ENCODE assay signal across 16 cellular contexts in genomic region chr4:453267-453666, GRCh38. TPM values are rescaled to one million over a fixed set of nuclear protein-coding genes. Genes with fewer than 3 reads are reported as not detected.
DNase-seq lines count a peak whose midpoint lies in the region; TF ChIP-seq lines count a peak whose summit lies in the region.
"Had no signal": no experiment of that assay in that cellular context is flagged by ENCODE, and none has a peak within 500 bp of the region (broad histone marks: within the 10 kb centered on the region; RNA-seq: fewer than 3 reads in every experiment).

No MANE protein-coding gene starts in this region.

- DNase-seq in endodermal cell = no peak
- DNase-seq in progenitor cell of endocrine pancreas (ENCODE audit: low spot score, unreplicated experiment) = no peak
- no peak for DNase-seq in testis
- DNase-seq in NCI-H2081 (lab: John Stamatoyannopoulos, UW) = no peak
- no peak for DNase-seq in NCI-H2107 treated with DMSO at 0.1 percent for 48 hours (lab: John Stamatoyannopoulos, UW; ENCODE audit: unreplicated experiment)
- DNase-seq in hypothalamus (lab: John Stamatoyannopoulos, UW) = no peak
- DNase-seq: 8988T, DMS153, DMS79, GDM1, HCEC 1CT, HFFc6 had no signal

- H3K4me2 ChIP-seq in BLaER1 = no peak overlapping the region
- H3K4me2 ChIP-seq: BLaER1 treated with 17β-estradiol and CSF1 and Interleukin-3, amounts not matched to agents 10 nM and 100 nM; GM23338 had no signal

- H3K4me3 Mint-ChIP-seq in endodermal cell (no peak overlapping the region), progenitor cell of endocrine pancreas (ENCODE audit: low read depth) (no peak overlapping the region)
- H3K4me3 Mint-ChIP-seq: GM23338, HFFc6 had no signal

- H3K27ac ChIP-seq in BLaER1 (no peak overlapping the region), HEK293 (ENCODE audit: extremely low read depth, low read depth, low read length) (no peak overlapping the region), endodermal cell (ENCODE audit: low read depth, low read length) (no peak overlapping the region), testis (no peak overlapping the region)
- H3K27ac ChIP-seq: BLaER1 treated with 17β-estradiol and CSF1 and Interleukin-3, amounts not matched to agents 10 nM and 100 nM had no signal

- CTCF ChIA-PET in HEK293 (lab: Yijun Ruan, JAX) = no interaction called here

- H3K27me3 ChIP-seq in BLaER1 (no peaks in the 10 kb centered on the region; the same call in 1 of the 2 replicates), endodermal cell (ENCODE audit: control insufficient read depth, insufficient read depth, low read length, poor library complexity, severe bottlenecking) (no peaks in the 10 kb centered on the region), testis (no peaks in the 10 kb centered on the region)
- H3K27me3 ChIP-seq: BLaER1 treated with 17β-estradiol and CSF1 and Interleukin-3, amounts not matched to agents 10 nM and 100 nM had no signal

- intact Hi-C loops in testis (cut with DNase I; ENCODE audit: low total_unique reads) = no loop called here

- H3K4me1 ChIP-seq in BLaER1 = no peaks in the 10 kb centered on the region
- no peaks in the 10 kb centered on the region for H3K4me1 ChIP-seq in HEK293 (ENCODE audit: control insufficient read depth, insufficient read depth, low read length)
- no peaks in the 10 kb centered on the region for H3K4me1 ChIP-seq in endodermal cell (ENCODE audit: control insufficient read depth, insufficient read depth, low read length)
- H3K4me1 ChIP-seq in testis = no peaks in the 10 kb centered on the region
- H3K4me1 ChIP-seq: BLaER1 treated with 17β-estradiol and CSF1 and Interleukin-3, amounts not matched to agents 10 nM and 100 nM had no signal

- POLR2A ChIA-PET in HEK293 (lab: Yijun Ruan, JAX) = no interaction called here

- H3K4me1 Mint-ChIP-seq in endodermal cell (no peaks in the 10 kb centered on the region), progenitor cell of endocrine pancreas (ENCODE audit: low read depth) (no peaks in the 10 kb centered on the region)
- H3K4me1 Mint-ChIP-seq: GM23338 had no signal

- H3K27me3 Mint-ChIP-seq in endodermal cell (ENCODE audit: insufficient read depth) (no peaks in the 10 kb centered on the region), progenitor cell of endocrine pancreas (no peaks in the 10 kb centered on the region)

- H3K4me3 ChIP-seq in BLaER1 (0 out of 2 replicates have a peak overlapping the region, but pooled peaks have one; percentile 4), HEK293 (ENCODE audit: low read depth, low read length) (no peak overlapping the region), endodermal cell (ENCODE audit: low read length) (peak overlapping the region; percentile 70), testis (no peak overlapping the region)
- H3K4me3 ChIP-seq: GM23338 had no signal

- no peak for TF ChIP-seq CTCF in HEK293 (tag by site-specific recombination; IDR thresholded peaks at IDR 0.05)
- no peak for TF ChIP-seq CTCF in endodermal cell (conservative IDR thresholded peaks at IDR 0.05)
- no peak for TF ChIP-seq CTCF in progenitor cell of endocrine pancreas (IDR thresholded peaks at IDR 0.05; ENCODE audit: unreplicated experiment)
- TF ChIP-seq CTCF in testis (IDR thresholded peaks at IDR 0.05) = no peak

- peaks cover 99% of the 10 kb centered on the region for H3K9me3 ChIP-seq in BLaER1
- H3K9me3 ChIP-seq in HEK293 (ENCODE audit: control insufficient read depth, insufficient read depth, low read depth, low read length) = no peaks in the 10 kb centered on the region
- peaks cover 97% of the 10 kb centered on the region for H3K9me3 ChIP-seq in endodermal cell (ENCODE audit: control insufficient read depth, low read length)
- no peaks in the 10 kb centered on the region for H3K9me3 ChIP-seq in testis

- H3K9me3 Mint-ChIP-seq in endodermal cell (peaks cover 97% of the 10 kb centered on the region), progenitor cell of endocrine pancreas (ENCODE audit: low read depth) (peaks cover 57% of the 10 kb centered on the region)

- TF ChIP-seq POLR2A in testis (IDR thresholded peaks at IDR 0.05) = no peak

- H3K36me3 Mint-ChIP-seq in endodermal cell (ENCODE audit: low read depth) = peaks cover 92% of the 10 kb centered on the region
- H3K36me3 Mint-ChIP-seq in progenitor cell of endocrine pancreas (ENCODE audit: insufficient read depth) = peaks cover 82% of the 10 kb centered on the region

- no peak overlapping the region for H3K27ac Mint-ChIP-seq in endodermal cell
- peak overlapping the region; percentile 15 for H3K27ac Mint-ChIP-seq in progenitor cell of endocrine pancreas
- H3K27ac Mint-ChIP-seq: GM23338, HFFc6 had no signal

- H3K9ac ChIP-seq in BLaER1 = no peak overlapping the region
- H3K9ac ChIP-seq in endodermal cell (ENCODE audit: extremely low read depth, low read length, poor library complexity, severe bottlenecking) = no peak overlapping the region
- H3K9ac ChIP-seq: BLaER1 treated with 17β-estradiol and CSF1 and Interleukin-3, amounts not matched to agents 10 nM and 100 nM had no signal

- no peaks in the 10 kb centered on the region for H4K20me1 ChIP-seq in BLaER1
- H4K20me1 ChIP-seq: BLaER1 treated with 17β-estradiol and CSF1 and Interleukin-3, amounts not matched to agents 10 nM and 100 nM had no signal

- peaks cover 77% of the 10 kb centered on the region for H3K36me3 ChIP-seq in BLaER1
- peaks cover 8 to 62% of the 10 kb centered on the region in 2 experiments; a peak in 1 of 3 replicates for H3K36me3 ChIP-seq in HEK293 (ENCODE audit: control insufficient read depth in 2 of 2, insufficient read depth in 1 of 2, low read length in 2 of 2)
- peaks cover 94% of the 10 kb centered on the region for H3K36me3 ChIP-seq in endodermal cell (ENCODE audit: control insufficient read depth, insufficient read depth, low read length)
- no peaks in the 10 kb centered on the region for H3K36me3 ChIP-seq in testis (ENCODE audit: low read depth, missing control alignments)

TF ChIP-seq in HEK293, 187 proteins besides CTCF, POLR2A, EP300 and RAD21:
- TF ChIP-seq MYNN (tag by site-specific recombination; IDR thresholded peaks at IDR 0.05; ENCODE audit: borderline replicate concordance) (no peak), ZNF549 (tag by site-specific recombination; IDR thresholded peaks at IDR 0.05) (0 out of 2 replicates have a peak, but pooled peaks have one; percentile 43), ZNF660 (tag by site-specific recombination; IDR thresholded peaks at IDR 0.05) (peak; percentile 94), ZNF138 (tag by site-specific recombination; IDR thresholded peaks at IDR 0.05; ENCODE audit: borderline replicate concordance) (no peak)

RNA-seq across cellular contexts. Expression of gene ZNF721, which starts 45.7 kb away (rescaled TPM):
- total RNA-seq in endodermal cell (10 to 100 TPM; 68.9 to 71.5 TPM), progenitor cell of endocrine pancreas (48.6 and 48.7 TPM in 2 replicates), testis (10 to 100 TPM; 44.2 to 60.7 TPM)
- 37.4 TPM for polyA plus RNA-seq in endodermal cell (2013, experiment 1 of 2)
- polyA plus RNA-seq in endodermal cell (2013, experiment 2 of 2) = 35.7 TPM
- polyA plus RNA-seq in testis (ENCODE audit: insufficient read depth, low read depth, low replicate concordance) = 14.1 TPM

RNA-seq across cellular contexts. Expression of gene PIGG, which starts 45.7 kb away (rescaled TPM):
- total RNA-seq in endodermal cell (10 to 100 TPM; 73.4 to 80.3 TPM), progenitor cell of endocrine pancreas (73.5 and 76.6 TPM in 2 replicates), testis (10 to 100 TPM; 86.9 to 93.4 TPM)
- polyA plus RNA-seq in endodermal cell (2013, experiment 1 of 2) = 53.9 TPM
- polyA plus RNA-seq in endodermal cell (2013, experiment 2 of 2) = 47.8 TPM
- polyA plus RNA-seq in testis (ENCODE audit: insufficient read depth, low read depth, low replicate concordance) = 49.8 TPM

Comparison
In these comparisons a context has a peak if more than half of its experiments do, and no peak if none do; other contexts are left out.
1. H3K4me3 ChIP-seq: peak in BLaER1 (single experiment) and endodermal cell (single experiment); none in HEK293 (single experiment) and testis (0 of 2).